ENCODE assay signal across 8 cellular contexts in the genomic region with DNA sequence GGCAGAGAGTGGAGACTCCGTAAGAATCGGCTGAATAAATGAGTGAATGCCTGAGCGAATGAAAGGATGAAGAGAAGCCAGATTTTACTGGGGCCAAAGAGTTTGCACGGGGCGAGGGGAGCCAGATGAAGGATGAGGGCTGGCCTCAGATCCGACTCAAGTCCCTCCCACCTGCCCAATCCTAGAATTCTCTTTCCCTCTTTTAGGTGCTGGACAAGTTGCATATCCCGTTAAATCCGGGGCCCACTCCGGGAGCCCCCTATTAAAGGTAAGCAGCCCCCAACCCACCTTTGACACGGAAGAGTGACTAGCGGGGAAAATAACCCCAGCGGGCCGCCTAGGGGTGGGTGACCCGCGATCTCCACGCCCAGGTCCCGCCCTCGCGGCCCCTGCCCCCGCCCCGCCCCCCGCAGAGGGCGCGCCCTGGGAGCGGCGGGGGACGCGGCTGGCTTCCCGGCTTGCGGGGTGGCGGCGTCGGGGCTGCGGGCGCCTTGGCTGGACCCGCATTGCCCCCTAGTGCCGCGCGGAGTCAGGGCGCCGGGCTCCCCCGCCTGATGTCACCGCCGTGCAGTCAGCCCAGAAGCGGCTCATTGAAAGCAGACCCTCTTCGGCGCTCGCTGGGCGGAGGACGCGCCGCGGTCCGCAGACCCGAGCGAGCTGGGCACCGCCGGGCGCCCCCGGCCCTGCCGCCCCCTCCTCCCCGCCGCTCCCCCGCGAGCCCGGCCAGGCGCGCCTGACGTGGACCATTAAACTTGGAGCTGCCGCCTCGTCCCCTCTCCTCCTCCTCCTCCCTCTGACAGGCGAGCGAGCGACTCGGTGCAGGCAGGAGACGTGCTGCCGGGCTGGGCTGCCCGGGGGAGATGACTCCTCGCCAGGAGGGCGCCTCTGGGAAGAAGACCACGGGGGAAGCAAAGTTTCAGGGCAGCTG. TPM values are rescaled to one million over a fixed set of nuclear protein-coding genes. Genes with fewer than 3 reads are reported as not detected.
DNase-seq lines count a peak whose midpoint lies in the region; ATAC-seq and TF ChIP-seq lines count a peak whose summit lies in the region.

TSS of gene ADRA1B (plus strand) at position 570 of the 928 bp plus-strand sequence. CDS start 424 bp downstream, outside the sequence.

- H3K9me3 ChIP-seq in liver (ENCODE audit: control insufficient read depth in 4 of 4, low read length in 3 of 4), result no peaks in the 10 kb centered on the region

- whole genome bisulfite sequencing in liver, result 1% methylated on average over 81 of the region's 81 CpGs

- H3K4me1 ChIP-seq in liver (ENCODE audit: control insufficient read depth in 4 of 4, insufficient read depth in 4 of 4, low read length in 3 of 4), result peaks cover 11 to 64% (median 45%) of the 10 kb centered on the region in 4 donors

- peak within 1 kb of the TSS; percentile 43 to 65 (median 52) for H3K4me3 ChIP-seq in liver (ENCODE audit: low read depth in 1 of 3, low read length in 3 of 3)

- peak within 1 kb of the TSS; percentile 56 to 77 for H3K9ac ChIP-seq in liver (ENCODE audit: low read depth in 1 of 2, low read length in 2 of 2)

- H3K36me3 ChIP-seq in liver (ENCODE audit: control insufficient read depth in 4 of 4, insufficient read depth in 3 of 4, low read depth in 1 of 4, low read length in 3 of 4), result no peaks in the 10 kb centered on the region

- H3K27ac ChIP-seq in cingulate gyrus (ENCODE audit: low read depth, low read length) (peak within 1 kb of the TSS; percentile 10), liver (ENCODE audit: low read depth in 1 of 2, low read length in 2 of 2) (peak within 1 kb of the TSS; percentile 76 to 79)

- peak; percentile 59 for TF ChIP-seq CTCF in liver (IDR thresholded peaks at IDR 0.05; ENCODE audit: low read depth, low read length, missing input control)

- in situ Hi-C loops in KBM-7 (cut with MboI; ENCODE audit: low pct_unique_long_range_greater_than_20kb, low sequenced_read_pairs), result no loop called here

- ATAC-seq in activated CD4-positive, CD25-positive, alpha-beta regulatory T cell treated with anti-CD3 and anti-CD28 coated beads, Interleukin-2, amount 50 U/mL, for 24 hours, result peak; percentile 79 to 82
- no peak for ATAC-seq in GM19452 (IDR thresholded peaks at IDR 0.05; ENCODE audit: unreplicated experiment)

- peak in 3 of 4 experiments; percentile 2 to 30 (median 5) for DNase-seq in activated CD4-positive, CD25-positive, alpha-beta regulatory T cell (lab: John Stamatoyannopoulos, UW)
- DNase-seq in activated CD4-positive, CD25-positive, alpha-beta regulatory T cell treated with anti-CD3 and anti-CD28 coated beads, Interleukin-2, amount 50 U/mL, for 72 hours, result no peak
- DNase-seq in KBM-7, result peak; percentile 36
- peak; percentile 31 to 67 for DNase-seq in stimulated activated CD4-positive, alpha-beta T cell treated with anti-CD3 and anti-CD28 coated beads, Interleukin-4, amount 100 ng/mL, for 4 hours

- H3K27me3 ChIP-seq in liver (ENCODE audit: control insufficient read depth in 4 of 4, insufficient read depth in 4 of 4, low read length in 3 of 4), result no peaks in the 10 kb centered on the region

- TF ChIP-seq RAD21 in liver (IDR thresholded peaks at IDR 0.05), result peak; percentile 55 to 73

TF ChIP-seq in liver, 16 proteins besides CTCF, POLR2A, EP300 and RAD21:
- no peak for TF ChIP-seq SP1 (IDR thresholded peaks at IDR 0.05)
- TF ChIP-seq NR2F2 (IDR thresholded peaks at IDR 0.05), result peak; percentile 67
- TF ChIP-seq RXRA (IDR thresholded peaks at IDR 0.05), result peak; percentile 53 to 68
- TF ChIP-seq, protein P1, sequence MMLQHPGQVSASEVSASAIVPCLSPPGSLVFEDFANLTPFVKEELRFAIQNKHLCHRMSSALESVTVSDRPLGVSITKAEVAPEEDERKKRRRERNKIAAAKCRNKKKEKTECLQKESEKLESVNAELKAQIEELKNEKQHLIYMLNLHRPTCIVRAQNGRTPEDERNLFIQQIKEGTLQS (IDR thresholded peaks at IDR 0.05), result no peak
- TF ChIP-seq EGR1 (IDR thresholded peaks at IDR 0.05; ENCODE audit: low read depth in 2 of 2), result no peak
- peak; percentile 14 for TF ChIP-seq YY1 (IDR thresholded peaks at IDR 0.05)

RNA-seq across cellular contexts. Expression of gene ADRA1B, which starts in this region (rescaled TPM):
- total RNA-seq in liver, result 10 to 100 TPM in 1 of 2 donors, under 1 TPM in 1; 0.70 to 13.1 TPM
- polyA plus RNA-seq in liver, result 10 to 100 TPM in 1 of 2 donors, 1 to 10 TPM in 1; 6.0 to 10.3 TPM
